Comparison of ENCODE assay signal across 10 cellular contexts in the genomic region with DNA sequence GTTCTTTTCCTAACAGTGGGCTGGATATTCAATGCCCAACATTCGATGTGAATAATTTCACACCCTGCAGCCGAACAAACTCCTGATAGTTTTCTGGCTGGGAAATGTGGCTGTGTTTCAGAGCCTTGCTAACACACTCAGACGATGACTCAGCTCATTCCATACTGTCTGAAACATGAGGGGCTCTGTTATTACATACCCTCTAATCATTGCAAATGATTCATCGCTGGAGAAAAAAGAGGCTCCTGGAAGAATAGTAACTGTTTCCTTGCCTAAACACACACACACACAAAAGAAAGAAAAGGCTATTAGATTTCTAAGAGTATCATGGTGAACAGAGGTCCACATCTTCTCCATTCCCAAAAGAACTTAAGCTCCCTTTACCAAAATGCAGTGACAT.
A peak's percentile ranks its signal among the peaks of the same experiment; 100 is the strongest.
DNase-seq lines count a peak whose midpoint lies in the region; ATAC-seq and TF ChIP-seq lines count a peak whose summit lies in the region.
"Had no signal": no experiment of that assay in that cellular context is flagged by ENCODE, and none has a peak within 500 bp of the region (broad histone marks: within the 10 kb centered on the region; RNA-seq: fewer than 3 reads in every experiment).

No MANE protein-coding gene starts in this region.

- TF ChIP-seq CTCF in Calu3 (IDR thresholded peaks at IDR 0.05; ENCODE audit: unreplicated experiment) (no peak), endodermal cell (conservative IDR thresholded peaks at IDR 0.05) (no peak), neural crest cell (conservative IDR thresholded peaks at IDR 0.05) (no peak)

- 50 to 91% methylated on average over 1 to 4 of the region's 4 CpGs for WGBS in endodermal cell (ENCODE audit: insufficient coverage in 1 of 2, insufficient read length in 1 of 2), 2 experiments

- H3K9me3 ChIP-seq in endodermal cell (ENCODE audit: control insufficient read depth, low read length), result no peaks in the 10 kb centered on the region

- H3K4me3 ChIP-seq in endodermal cell (ENCODE audit: low read length), result no peak overlapping the region

- H3K36me3 Mint-ChIP-seq in Calu3 (ENCODE audit: insufficient read depth, unreplicated experiment) (no peaks in the 10 kb centered on the region), endodermal cell (ENCODE audit: low read depth) (peaks cover 2% of the 10 kb centered on the region), neural crest cell (ENCODE audit: low read depth) (peaks cover 9% of the 10 kb centered on the region)
- H3K36me3 Mint-ChIP-seq in natural killer cell treated with Interleukin-12 subunit alpha and Interleukin-12 subunit beta and Interleukin-15 and Interleukin-18, amount 100 ng/mL, for 72 hours, result peaks cover 17% of the 10 kb centered on the region

- no peaks in the 10 kb centered on the region for H3K27me3 ChIP-seq in endodermal cell (ENCODE audit: control insufficient read depth, insufficient read depth, low read length, poor library complexity, severe bottlenecking)

- H3K27ac ChIP-seq in endodermal cell (ENCODE audit: low read depth, low read length), result peak overlapping the region; percentile 96

- no peak overlapping the region for H3K9ac ChIP-seq in endodermal cell (ENCODE audit: extremely low read depth, low read length, poor library complexity, severe bottlenecking)

- H3K4me1 ChIP-seq in endodermal cell (ENCODE audit: control insufficient read depth, insufficient read depth, low read length), result no peaks in the 10 kb centered on the region

- DNase-seq in Calu3, result peak; percentile 8
- peak; percentile 53 for DNase-seq in NCI-H446 treated with DMSO at 0.1 percent for 48 hours (lab: John Stamatoyannopoulos, UW)
- DNase-seq in endodermal cell, result no peak
- DNase-seq in neural crest cell (ENCODE audit: low read depth, low spot score), result no peak
- no peak for DNase-seq in natural killer cell treated with Interleukin-12 subunit alpha and Interleukin-12 subunit beta and Interleukin-15 and Interleukin-18, amount 100 ng/mL, for 72 hours (ENCODE audit: low spot score)
- DNase-seq in NOMO-1 treated with DMSO at 0.1 percent for 48 hours (lab: John Stamatoyannopoulos, UW; ENCODE audit: unreplicated experiment), result no peak
- DNase-seq in putamen (ENCODE audit: low spot score), result no peak
- DNase-seq: NCI-H774 had no signal

- H3K4me1 Mint-ChIP-seq in Calu3 (ENCODE audit: low read depth, unreplicated experiment) (peaks cover 20% of the 10 kb centered on the region), endodermal cell (peaks cover 9% of the 10 kb centered on the region), neural crest cell (peaks cover 17% of the 10 kb centered on the region)
- H3K4me1 Mint-ChIP-seq in natural killer cell treated with Interleukin-12 subunit alpha and Interleukin-12 subunit beta and Interleukin-15 and Interleukin-18, amount 100 ng/mL, for 72 hours (ENCODE audit: low read depth in 2 of 2), result peaks cover 4 to 7% of the 10 kb centered on the region in 2 donors

- no TSS peak for BruUV-seq in Calu3 (replicated peaks; lab: Mats Ljungman, UMichigan)

- ATAC-seq in natural killer cell treated with Interleukin-12 subunit alpha and Interleukin-12 subunit beta and Interleukin-15 and Interleukin-18, amount 100 ng/mL, for 72 hours, result no peak
- no peak for ATAC-seq in GM18861 (IDR thresholded peaks at IDR 0.05; ENCODE audit: unreplicated experiment)
- ATAC-seq: activated T-helper 17 cell treated with anti-CD3 and anti-CD28 coated beads, Interleukin-2, amount 50 U/mL, for 72 hours had no signal

- H3K9me3 Mint-ChIP-seq in Calu3 (ENCODE audit: low read depth, unreplicated experiment), result no peaks in the 10 kb centered on the region
- no peaks in the 10 kb centered on the region for H3K9me3 Mint-ChIP-seq in endodermal cell
- no peaks in the 10 kb centered on the region for H3K9me3 Mint-ChIP-seq in neural crest cell
- H3K9me3 Mint-ChIP-seq in natural killer cell treated with Interleukin-12 subunit alpha and Interleukin-12 subunit beta and Interleukin-15 and Interleukin-18, amount 100 ng/mL, for 72 hours, result no peaks in the 10 kb centered on the region
- H3K9me3 Mint-ChIP-seq: activated T-helper 17 cell treated with anti-CD3 and anti-CD28 coated beads, Interleukin-2, amount 50 U/mL, for 72 hours had no signal

- H3K36me3 ChIP-seq in endodermal cell (ENCODE audit: control insufficient read depth, insufficient read depth, low read length), result no peaks in the 10 kb centered on the region

- H3K27ac Mint-ChIP-seq in Calu3 (ENCODE audit: unreplicated experiment), result peak overlapping the region; percentile 69
- peak overlapping the region; percentile 59 for H3K27ac Mint-ChIP-seq in endodermal cell
- H3K27ac Mint-ChIP-seq in neural crest cell (ENCODE audit: unreplicated experiment), result peak overlapping the region; percentile 38
- no peak overlapping the region for H3K27ac Mint-ChIP-seq in natural killer cell treated with Interleukin-12 subunit alpha and Interleukin-12 subunit beta and Interleukin-15 and Interleukin-18, amount 100 ng/mL, for 72 hours
- H3K27ac Mint-ChIP-seq: activated T-helper 17 cell treated with anti-CD3 and anti-CD28 coated beads, Interleukin-2, amount 50 U/mL, for 72 hours had no signal

- intact Hi-C loops in Calu3 (cut with micrococcal nuclease; ENCODE audit: unreplicated experiment), result no loop called here

- H3K27me3 Mint-ChIP-seq in Calu3 (ENCODE audit: unreplicated experiment) (no peaks in the 10 kb centered on the region), endodermal cell (ENCODE audit: insufficient read depth) (no peaks in the 10 kb centered on the region), neural crest cell (ENCODE audit: low read depth) (no peaks in the 10 kb centered on the region)
- H3K27me3 Mint-ChIP-seq in natural killer cell treated with Interleukin-12 subunit alpha and Interleukin-12 subunit beta and Interleukin-15 and Interleukin-18, amount 100 ng/mL, for 72 hours, result no peaks in the 10 kb centered on the region
- H3K27me3 Mint-ChIP-seq: activated T-helper 17 cell treated with anti-CD3 and anti-CD28 coated beads, Interleukin-2, amount 50 U/mL, for 72 hours had no signal

- H3K4me3 Mint-ChIP-seq in Calu3 (ENCODE audit: low read depth, unreplicated experiment), result no peak overlapping the region
- H3K4me3 Mint-ChIP-seq in endodermal cell, result no peak overlapping the region
- H3K4me3 Mint-ChIP-seq in neural crest cell, result no peak overlapping the region
- H3K4me3 Mint-ChIP-seq in natural killer cell treated with Interleukin-12 subunit alpha and Interleukin-12 subunit beta and Interleukin-15 and Interleukin-18, amount 100 ng/mL, for 72 hours, result no peak overlapping the region
- H3K4me3 Mint-ChIP-seq: activated T-helper 17 cell treated with anti-CD3 and anti-CD28 coated beads, Interleukin-2, amount 50 U/mL, for 72 hours had no signal

- CTCF ChIA-PET in Calu3 (lab: Charles Lee), result interaction anchor here (0.8 to 1.1 kb wide), 3 partner anchors 14 to 41 kb away, joined by 3 to 4 read pairs (median 4); no protein-coding TSS in a partner anchor

Comparison
In these comparisons a context has a peak if more than half of its experiments do, and no peak if none do; other contexts are left out.
1. DNase-seq: peak in Calu3 (single experiment) and NCI-H446 treated with DMSO at 0.1 percent for 48 hours (single experiment); none in endodermal cell (single experiment), neural crest cell (single experiment), natural killer cell treated with Interleukin-12 subunit alpha and Interleukin-12 subunit beta and Interleukin-15 and Interleukin-18, amount 100 ng/mL, for 72 hours (single experiment), NOMO-1 treated with DMSO at 0.1 percent for 48 hours (single experiment) and putamen (single experiment).
2. H3K27ac Mint-ChIP-seq: peak in Calu3 (single experiment), endodermal cell (single experiment) and neural crest cell (single experiment); none in natural killer cell treated with Interleukin-12 subunit alpha and Interleukin-12 subunit beta and Interleukin-15 and Interleukin-18, amount 100 ng/mL, for 72 hours (0 of 2).